1 cellular context compared by ENCODE assay signal in the genomic region with DNA sequence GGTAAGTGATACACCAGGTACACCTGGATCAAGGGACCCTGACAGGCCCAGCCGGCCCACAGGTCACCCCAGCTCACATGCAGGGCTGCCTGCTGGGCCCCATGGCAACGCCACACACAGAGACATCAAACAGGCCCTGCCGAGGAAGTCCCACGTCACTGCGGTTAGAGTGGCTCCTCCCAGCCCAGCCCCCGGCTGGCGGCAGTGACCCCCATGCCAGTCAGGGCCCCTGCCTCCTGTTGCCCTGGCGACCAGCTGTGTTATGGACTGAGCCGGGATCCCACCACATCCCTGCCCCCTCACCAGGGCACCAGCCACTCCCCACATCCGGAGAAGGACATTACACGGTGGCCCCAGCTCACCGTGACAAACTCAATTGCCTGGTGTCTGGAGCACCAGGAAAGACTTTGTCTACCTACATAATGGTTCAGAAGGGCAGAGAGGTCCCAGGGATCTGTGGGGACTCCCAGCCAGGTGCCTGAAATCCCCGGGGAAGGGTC.
TF ChIP-seq lines count a peak whose summit lies in the region.

No MANE protein-coding gene starts in this region.

TF ChIP-seq in GM12878, 131 proteins besides CTCF, POLR2A, EP300 and RAD21 (continued from another document and continues in another):
- TF ChIP-seq, protein P1, sequence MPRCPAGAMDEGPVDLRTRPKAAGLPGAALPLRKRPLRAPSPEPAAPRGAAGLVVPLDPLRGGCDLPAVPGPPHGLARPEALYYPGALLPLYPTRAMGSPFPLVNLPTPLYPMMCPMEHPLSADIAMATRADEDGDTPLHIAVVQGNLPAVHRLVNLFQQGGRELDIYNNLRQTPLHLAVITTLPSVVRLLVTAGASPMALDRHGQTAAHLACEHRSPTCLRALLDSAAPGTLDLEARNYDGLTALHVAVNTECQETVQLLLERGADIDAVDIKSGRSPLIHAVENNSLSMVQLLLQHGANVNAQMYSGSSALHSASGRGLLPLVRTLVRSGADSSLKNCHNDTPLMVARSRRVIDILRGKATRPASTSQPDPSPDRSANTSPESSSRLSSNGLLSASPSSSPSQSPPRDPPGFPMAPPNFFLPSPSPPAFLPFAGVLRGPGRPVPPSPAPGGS (IDR thresholded peaks at IDR 0.05; ENCODE audit: borderline replicate concordance, insufficient read depth, low read depth, low read length, poor library complexity, severe bottlenecking), result peak; percentile 20
- TF ChIP-seq, protein P2, sequence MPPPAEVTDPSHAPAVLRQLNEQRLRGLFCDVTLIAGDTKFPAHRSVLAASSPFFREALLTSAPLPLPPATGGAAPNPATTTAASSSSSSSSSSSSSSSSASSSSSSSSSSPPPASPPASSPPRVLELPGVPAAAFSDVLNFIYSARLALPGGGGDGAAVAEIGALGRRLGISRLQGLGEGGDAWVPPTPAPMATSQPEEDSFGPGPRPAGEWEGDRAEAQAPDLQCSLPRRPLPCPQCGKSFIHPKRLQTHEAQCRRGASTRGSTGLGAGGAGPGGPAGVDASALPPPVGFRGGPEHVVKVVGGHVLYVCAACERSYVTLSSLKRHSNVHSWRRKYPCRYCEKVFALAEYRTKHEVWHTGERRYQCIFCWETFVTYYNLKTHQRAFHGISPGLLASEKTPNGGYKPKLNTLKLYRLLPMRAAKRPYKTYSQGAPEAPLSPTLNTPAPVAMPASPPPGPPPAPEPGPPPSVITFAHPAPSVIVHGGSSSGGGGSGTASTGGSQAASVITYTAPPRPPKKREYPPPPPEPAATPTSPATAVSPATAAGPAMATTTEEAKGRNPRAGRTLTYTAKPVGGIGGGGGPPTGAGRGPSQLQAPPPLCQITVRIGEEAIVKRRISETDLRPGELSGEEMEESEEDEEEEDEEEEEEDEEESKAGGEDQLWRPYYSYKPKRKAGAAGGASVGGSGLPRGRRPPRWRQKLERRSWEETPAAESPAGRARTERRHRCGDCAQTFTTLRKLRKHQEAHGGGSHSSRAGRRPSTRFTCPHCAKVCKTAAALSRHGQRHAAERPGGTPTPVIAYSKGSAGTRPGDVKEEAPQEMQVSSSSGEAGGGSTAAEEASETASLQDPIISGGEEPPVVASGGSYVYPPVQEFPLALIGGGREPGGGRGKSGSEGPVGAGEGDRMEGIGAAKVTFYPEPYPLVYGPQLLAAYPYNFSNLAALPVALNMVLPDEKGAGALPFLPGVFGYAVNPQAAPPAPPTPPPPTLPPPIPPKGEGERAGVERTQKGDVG (CRISPR knock-in tag; IDR thresholded peaks at IDR 0.05), result no peak
- TF ChIP-seq NFXL1 (IDR thresholded peaks at IDR 0.05; ENCODE audit: borderline replicate concordance) (no peak), SMAD5 (IDR thresholded peaks at IDR 0.05; ENCODE audit: low read depth) (no peak; the same call in 1 of the 2 replicates), CBX5 (IDR thresholded peaks at IDR 0.05; ENCODE audit: low read depth) (no peak), RCOR1 (conservative IDR thresholded peaks at IDR 0.05; ENCODE audit: low read depth, low read length) (no peak), JUND (IDR thresholded peaks at IDR 0.05; ENCODE audit: low read depth, low read length) (no peak), IKZF2 (IDR thresholded peaks at IDR 0.05) (peak; percentile 80 to 86; a peak in 2 of 4 replicates), SUPT20H (IDR thresholded peaks at IDR 0.05; ENCODE audit: borderline replicate concordance, control insufficient read depth, low read depth, low read length) (no peak), NFIC (IDR thresholded peaks at IDR 0.05; ENCODE audit: low read depth, low read length) (peak; percentile 58; the same call in 1 of the 2 replicates), FOXM1 (IDR thresholded peaks at IDR 0.05; ENCODE audit: low read depth, low read length) (no peak), MXI1 (IDR thresholded peaks at IDR 0.05; ENCODE audit: low read depth, low read length) (peak; percentile 97), MEF2B (IDR thresholded peaks at IDR 0.05; ENCODE audit: partially characterized antibody, poor library complexity, severe bottlenecking) (peak; percentile 76), CBX3 (IDR thresholded peaks at IDR 0.05; ENCODE audit: borderline replicate concordance, low read depth) (no peak), NR2C1 (IDR thresholded peaks at IDR 0.05) (peak; percentile 46; the same call in 1 of the 2 replicates), FOXK2 (IDR thresholded peaks at IDR 0.05) (no peak), PAX8 (IDR thresholded peaks at IDR 0.05) (no peak), STAT3 (IDR thresholded peaks at IDR 0.05; ENCODE audit: low read depth, low read length) (no peak), TCF3 (IDR thresholded peaks at IDR 0.05; ENCODE audit: borderline replicate concordance, insufficient read depth, low read depth, low read length) (peak; percentile 72; the same call in 1 of the 2 replicates), ESRRA (IDR thresholded peaks at IDR 0.05; ENCODE audit: low read length) (no peak), ASH2L (IDR thresholded peaks at IDR 0.05; ENCODE audit: borderline replicate concordance, low read depth) (no peak), FOS (IDR thresholded peaks at IDR 0.05; ENCODE audit: borderline replicate concordance, extremely low read depth, insufficient read length) (no peak), ZBED1 (IDR thresholded peaks at IDR 0.05; ENCODE audit: borderline replicate concordance) (no peak; the same call in 1 of the 2 replicates), BHLHE40 (IDR thresholded peaks at IDR 0.05; ENCODE audit: borderline replicate concordance in 1 of 2, low read depth in 2 of 2, low read length in 1 of 2) (peak; percentile 88 to 96), BMI1 (IDR thresholded peaks at IDR 0.05; ENCODE audit: borderline replicate concordance) (peak; percentile 95), ATF7 (IDR thresholded peaks at IDR 0.05; ENCODE audit: low read depth) (no peak), ZNF24 (IDR thresholded peaks at IDR 0.05) (no peak), ETV6 (conservative IDR thresholded peaks at IDR 0.05 in 1 of 2, IDR thresholded peaks at IDR 0.05 in 1 of 2; ENCODE audit: borderline replicate concordance in 1 of 2, low read depth in 1 of 2) (no peak), HCFC1 (IDR thresholded peaks at IDR 0.05; ENCODE audit: low read length) (no peak; the same call in 1 of the 2 replicates), NRF1 (conservative IDR thresholded peaks at IDR 0.05; ENCODE audit: low read depth, low read length) (no peak), TARDBP (IDR thresholded peaks at IDR 0.05; ENCODE audit: borderline replicate concordance) (no peak; the same call in 1 of the 2 replicates), RUNX3 (IDR thresholded peaks at IDR 0.05; ENCODE audit: low read length) (peak; percentile 94), CEBPB (IDR thresholded peaks at IDR 0.05; ENCODE audit: borderline replicate concordance in 1 of 2, low read depth in 2 of 2, low read length in 2 of 2) (no peak)
- TF ChIP-seq, protein P3, sequence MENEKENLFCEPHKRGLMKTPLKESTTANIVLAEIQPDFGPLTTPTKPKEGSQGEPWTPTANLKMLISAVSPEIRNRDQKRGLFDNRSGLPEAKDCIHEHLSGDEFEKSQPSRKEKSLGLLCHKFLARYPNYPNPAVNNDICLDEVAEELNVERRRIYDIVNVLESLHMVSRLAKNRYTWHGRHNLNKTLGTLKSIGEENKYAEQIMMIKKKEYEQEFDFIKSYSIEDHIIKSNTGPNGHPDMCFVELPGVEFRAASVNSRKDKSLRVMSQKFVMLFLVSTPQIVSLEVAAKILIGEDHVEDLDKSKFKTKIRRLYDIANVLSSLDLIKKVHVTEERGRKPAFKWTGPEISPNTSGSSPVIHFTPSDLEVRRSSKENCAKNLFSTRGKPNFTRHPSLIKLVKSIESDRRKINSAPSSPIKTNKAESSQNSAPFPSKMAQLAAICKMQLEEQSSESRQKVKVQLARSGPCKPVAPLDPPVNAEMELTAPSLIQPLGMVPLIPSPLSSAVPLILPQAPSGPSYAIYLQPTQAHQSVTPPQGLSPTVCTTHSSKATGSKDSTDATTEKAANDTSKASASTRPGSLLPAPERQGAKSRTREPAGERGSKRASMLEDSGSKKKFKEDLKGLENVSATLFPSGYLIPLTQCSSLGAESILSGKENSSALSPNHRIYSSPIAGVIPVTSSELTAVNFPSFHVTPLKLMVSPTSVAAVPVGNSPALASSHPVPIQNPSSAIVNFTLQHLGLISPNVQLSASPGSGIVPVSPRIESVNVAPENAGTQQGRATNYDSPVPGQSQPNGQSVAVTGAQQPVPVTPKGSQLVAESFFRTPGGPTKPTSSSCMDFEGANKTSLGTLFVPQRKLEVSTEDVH (IDR thresholded peaks at IDR 0.05; ENCODE audit: low read depth, partially characterized antibody), result no peak
- TF ChIP-seq, protein P4, sequence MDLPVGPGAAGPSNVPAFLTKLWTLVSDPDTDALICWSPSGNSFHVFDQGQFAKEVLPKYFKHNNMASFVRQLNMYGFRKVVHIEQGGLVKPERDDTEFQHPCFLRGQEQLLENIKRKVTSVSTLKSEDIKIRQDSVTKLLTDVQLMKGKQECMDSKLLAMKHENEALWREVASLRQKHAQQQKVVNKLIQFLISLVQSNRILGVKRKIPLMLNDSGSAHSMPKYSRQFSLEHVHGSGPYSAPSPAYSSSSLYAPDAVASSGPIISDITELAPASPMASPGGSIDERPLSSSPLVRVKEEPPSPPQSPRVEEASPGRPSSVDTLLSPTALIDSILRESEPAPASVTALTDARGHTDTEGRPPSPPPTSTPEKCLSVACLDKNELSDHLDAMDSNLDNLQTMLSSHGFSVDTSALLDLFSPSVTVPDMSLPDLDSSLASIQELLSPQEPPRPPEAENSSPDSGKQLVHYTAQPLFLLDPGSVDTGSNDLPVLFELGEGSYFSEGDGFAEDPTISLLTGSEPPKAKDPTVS (IDR thresholded peaks at IDR 0.05; ENCODE audit: low read depth, low read length), result no peak
- TF ChIP-seq, protein P5, sequence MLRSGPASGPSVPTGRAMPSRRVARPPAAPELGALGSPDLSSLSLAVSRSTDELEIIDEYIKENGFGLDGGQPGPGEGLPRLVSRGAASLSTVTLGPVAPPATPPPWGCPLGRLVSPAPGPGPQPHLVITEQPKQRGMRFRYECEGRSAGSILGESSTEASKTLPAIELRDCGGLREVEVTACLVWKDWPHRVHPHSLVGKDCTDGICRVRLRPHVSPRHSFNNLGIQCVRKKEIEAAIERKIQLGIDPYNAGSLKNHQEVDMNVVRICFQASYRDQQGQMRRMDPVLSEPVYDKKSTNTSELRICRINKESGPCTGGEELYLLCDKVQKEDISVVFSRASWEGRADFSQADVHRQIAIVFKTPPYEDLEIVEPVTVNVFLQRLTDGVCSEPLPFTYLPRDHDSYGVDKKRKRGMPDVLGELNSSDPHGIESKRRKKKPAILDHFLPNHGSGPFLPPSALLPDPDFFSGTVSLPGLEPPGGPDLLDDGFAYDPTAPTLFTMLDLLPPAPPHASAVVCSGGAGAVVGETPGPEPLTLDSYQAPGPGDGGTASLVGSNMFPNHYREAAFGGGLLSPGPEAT (IDR thresholded peaks at IDR 0.05; ENCODE audit: low read depth), result no peak
- TF ChIP-seq, protein P6, sequence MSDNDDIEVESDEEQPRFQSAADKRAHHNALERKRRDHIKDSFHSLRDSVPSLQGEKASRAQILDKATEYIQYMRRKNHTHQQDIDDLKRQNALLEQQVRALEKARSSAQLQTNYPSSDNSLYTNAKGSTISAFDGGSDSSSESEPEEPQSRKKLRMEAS (IDR thresholded peaks at IDR 0.05; ENCODE audit: low read depth, low read length), result no peak; the same call in 1 of the 2 replicates
- TF ChIP-seq, protein P7, sequence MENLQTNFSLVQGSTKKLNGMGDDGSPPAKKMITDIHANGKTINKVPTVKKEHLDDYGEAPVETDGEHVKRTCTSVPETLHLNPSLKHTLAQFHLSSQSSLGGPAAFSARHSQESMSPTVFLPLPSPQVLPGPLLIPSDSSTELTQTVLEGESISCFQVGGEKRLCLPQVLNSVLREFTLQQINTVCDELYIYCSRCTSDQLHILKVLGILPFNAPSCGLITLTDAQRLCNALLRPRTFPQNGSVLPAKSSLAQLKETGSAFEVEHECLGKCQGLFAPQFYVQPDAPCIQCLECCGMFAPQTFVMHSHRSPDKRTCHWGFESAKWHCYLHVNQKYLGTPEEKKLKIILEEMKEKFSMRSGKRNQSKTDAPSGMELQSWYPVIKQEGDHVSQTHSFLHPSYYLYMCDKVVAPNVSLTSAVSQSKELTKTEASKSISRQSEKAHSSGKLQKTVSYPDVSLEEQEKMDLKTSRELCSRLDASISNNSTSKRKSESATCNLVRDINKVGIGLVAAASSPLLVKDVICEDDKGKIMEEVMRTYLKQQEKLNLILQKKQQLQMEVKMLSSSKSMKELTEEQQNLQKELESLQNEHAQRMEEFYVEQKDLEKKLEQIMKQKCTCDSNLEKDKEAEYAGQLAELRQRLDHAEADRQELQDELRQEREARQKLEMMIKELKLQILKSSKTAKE (IDR thresholded peaks at IDR 0.05; ENCODE audit: low read depth, poor library complexity, severe bottlenecking), result peak; percentile 75
- TF ChIP-seq, protein P8, sequence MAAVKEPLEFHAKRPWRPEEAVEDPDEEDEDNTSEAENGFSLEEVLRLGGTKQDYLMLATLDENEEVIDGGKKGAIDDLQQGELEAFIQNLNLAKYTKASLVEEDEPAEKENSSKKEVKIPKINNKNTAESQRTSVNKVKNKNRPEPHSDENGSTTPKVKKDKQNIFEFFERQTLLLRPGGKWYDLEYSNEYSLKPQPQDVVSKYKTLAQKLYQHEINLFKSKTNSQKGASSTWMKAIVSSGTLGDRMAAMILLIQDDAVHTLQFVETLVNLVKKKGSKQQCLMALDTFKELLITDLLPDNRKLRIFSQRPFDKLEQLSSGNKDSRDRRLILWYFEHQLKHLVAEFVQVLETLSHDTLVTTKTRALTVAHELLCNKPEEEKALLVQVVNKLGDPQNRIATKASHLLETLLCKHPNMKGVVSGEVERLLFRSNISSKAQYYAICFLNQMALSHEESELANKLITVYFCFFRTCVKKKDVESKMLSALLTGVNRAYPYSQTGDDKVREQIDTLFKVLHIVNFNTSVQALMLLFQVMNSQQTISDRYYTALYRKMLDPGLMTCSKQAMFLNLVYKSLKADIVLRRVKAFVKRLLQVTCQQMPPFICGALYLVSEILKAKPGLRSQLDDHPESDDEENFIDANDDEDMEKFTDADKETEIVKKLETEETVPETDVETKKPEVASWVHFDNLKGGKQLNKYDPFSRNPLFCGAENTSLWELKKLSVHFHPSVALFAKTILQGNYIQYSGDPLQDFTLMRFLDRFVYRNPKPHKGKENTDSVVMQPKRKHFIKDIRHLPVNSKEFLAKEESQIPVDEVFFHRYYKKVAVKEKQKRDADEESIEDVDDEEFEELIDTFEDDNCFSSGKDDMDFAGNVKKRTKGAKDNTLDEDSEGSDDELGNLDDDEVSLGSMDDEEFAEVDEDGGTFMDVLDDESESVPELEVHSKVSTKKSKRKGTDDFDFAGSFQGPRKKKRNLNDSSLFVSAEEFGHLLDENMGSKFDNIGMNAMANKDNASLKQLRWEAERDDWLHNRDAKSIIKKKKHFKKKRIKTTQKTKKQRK (IDR thresholded peaks at IDR 0.05; ENCODE audit: low read depth, low read length), result no peak
- TF ChIP-seq, protein P9, sequence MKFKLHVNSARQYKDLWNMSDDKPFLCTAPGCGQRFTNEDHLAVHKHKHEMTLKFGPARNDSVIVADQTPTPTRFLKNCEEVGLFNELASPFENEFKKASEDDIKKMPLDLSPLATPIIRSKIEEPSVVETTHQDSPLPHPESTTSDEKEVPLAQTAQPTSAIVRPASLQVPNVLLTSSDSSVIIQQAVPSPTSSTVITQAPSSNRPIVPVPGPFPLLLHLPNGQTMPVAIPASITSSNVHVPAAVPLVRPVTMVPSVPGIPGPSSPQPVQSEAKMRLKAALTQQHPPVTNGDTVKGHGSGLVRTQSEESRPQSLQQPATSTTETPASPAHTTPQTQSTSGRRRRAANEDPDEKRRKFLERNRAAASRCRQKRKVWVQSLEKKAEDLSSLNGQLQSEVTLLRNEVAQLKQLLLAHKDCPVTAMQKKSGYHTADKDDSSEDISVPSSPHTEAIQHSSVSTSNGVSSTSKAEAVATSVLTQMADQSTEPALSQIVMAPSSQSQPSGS (IDR thresholded peaks at IDR 0.05; ENCODE audit: low read length), result no peak
